17 cellular contexts compared by ENCODE assay signal in the genomic region with DNA sequence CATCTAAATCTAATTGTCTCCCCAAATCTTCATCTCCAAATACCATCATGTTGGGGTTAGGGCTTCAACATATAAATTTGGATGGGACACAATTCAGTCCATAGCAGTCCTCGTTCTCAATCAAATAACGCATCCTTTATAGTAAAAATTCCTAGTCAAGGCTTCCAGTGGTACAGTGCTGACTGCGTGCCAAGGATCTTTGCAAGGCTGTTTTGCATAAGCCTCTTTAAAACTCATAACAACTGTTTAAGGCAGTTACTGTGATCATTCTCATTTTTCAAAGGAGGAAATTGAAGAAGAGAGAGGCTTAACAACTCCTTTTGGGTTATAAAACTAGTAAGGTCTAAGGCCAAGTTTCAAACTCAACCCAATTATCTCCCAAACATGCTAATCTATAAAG.
DNase-seq lines count a peak whose midpoint lies in the region; ATAC-seq and TF ChIP-seq lines count a peak whose summit lies in the region.
"Had no signal": no experiment of that assay in that cellular context is flagged by ENCODE, and none has a peak within 500 bp of the region (broad histone marks: within the 10 kb centered on the region; RNA-seq: fewer than 3 reads in every experiment).

No MANE protein-coding gene starts in this region.

- dilution Hi-C loops in IMR-90 (cut with HindIII; ENCODE audit: low sequenced_read_pairs, unreplicated experiment): no loop called here

- no peak overlapping the region for H2AFZ ChIP-seq in ACC112 (ENCODE audit: low read length, unreplicated experiment)
- H2AFZ ChIP-seq in IMR-90 (replicated peaks; ENCODE audit: low read length, poor library complexity): no peak overlapping the region

- no peaks in the 10 kb centered on the region for H4K20me1 ChIP-seq in IMR-90 (ENCODE audit: insufficient read depth, low read length)

- CTCF ChIA-PET in IMR-90 (lab: Yijun Ruan, JAX): no interaction called here
- CTCF ChIA-PET in activated CD4-positive, alpha-beta memory T cell treated with anti-CD3 and anti-CD28 coated beads, Interleukin-2, amount 10 ng/mL, durations not matched to agents 7 days and 5 days (lab: Charles Lee): no interaction called here

- H2AK5ac ChIP-seq in IMR-90 (ENCODE audit: low read depth, low read length): no peak overlapping the region

- in situ Hi-C loops in IMR-90 (cut with MboI; ENCODE audit: low sequenced_read_pairs): no loop called here

- H2BK120ac ChIP-seq in IMR-90 (ENCODE audit: low read depth, low read length): no peak overlapping the region

- no peaks in the 10 kb centered on the region for H3K9me3 Mint-ChIP-seq in activated CD4-positive, alpha-beta memory T cell treated with anti-CD3 and anti-CD28 coated beads, Interleukin-2, amount 10 ng/mL, durations not matched to agents 7 days and 5 days
- H3K9me3 Mint-ChIP-seq: CD4-positive, alpha-beta memory T cell; H9; HFFc6 had no signal

- BruUV-seq in IMR-90 (replicated peaks; lab: Mats Ljungman, UMichigan): no TSS peak

- no peak for TF ChIP-seq RAD21 in IMR-90 (IDR thresholded peaks at IDR 0.05; ENCODE audit: low read length)

- H3K27me3 ChIP-seq in ACC112 (ENCODE audit: insufficient read depth, low read length) (no peaks in the 10 kb centered on the region), IMR-90 (ENCODE audit: control insufficient read depth, insufficient read depth, low read length) (no peaks in the 10 kb centered on the region), RWPE2 (ENCODE audit: insufficient read depth, poor library complexity, severe bottlenecking) (no peaks in the 10 kb centered on the region)
- H3K27me3 ChIP-seq: BE2C had no signal

- 0 out of 2 replicates have a peak overlapping the region, but pooled peaks have one; percentile 8 for H3K4me3 ChIP-seq in ACC112 (ENCODE audit: low read depth, low read length)
- H3K4me3 ChIP-seq in IMR-90 (ENCODE audit: insufficient read depth, low read depth, low read length): no peak overlapping the region
- no peak overlapping the region for H3K4me3 ChIP-seq in RWPE2 (ENCODE audit: severe bottlenecking)
- no peak overlapping the region for H3K4me3 ChIP-seq in retinal pigment epithelial cell (ENCODE audit: low read length)

- DNase-seq in IMR-90: no peak
- no peak for DNase-seq in RWPE2 (ENCODE audit: low spot score)
- peak; percentile 28 for DNase-seq in retinal pigment epithelial cell (ENCODE audit: low read depth)
- DNase-seq in DMS114 treated with DMSO at 0.1 percent for 48 hours (lab: John Stamatoyannopoulos, UW; ENCODE audit: unreplicated experiment): no peak
- DNase-seq in HK-2 (ENCODE audit: unreplicated experiment): no peak
- no peak for DNase-seq in activated CD4-positive, alpha-beta memory T cell treated with anti-CD3 and anti-CD28 coated beads, Interleukin-2, amount 10 ng/mL, durations not matched to agents 7 days and 5 days
- DNase-seq: BE2C; CD4-positive, alpha-beta memory T cell; DMS153; DMS79 treated with DMSO at 0.1 percent for 48 hours; GDM1; GOT3; H9; HFFc6 had no signal

- H4K91ac ChIP-seq in IMR-90 (ENCODE audit: insufficient read depth, low read depth, low read length): no peak overlapping the region

- no peak overlapping the region for H2AK9ac ChIP-seq in IMR-90 (replicated peaks; ENCODE audit: low read depth, low read length, poor library complexity)

- H3K79me2 ChIP-seq in ACC112 (ENCODE audit: control insufficient read depth, insufficient read depth, low read length, unreplicated experiment): no peaks in the 10 kb centered on the region

- H3K9me3 ChIP-seq in IMR-90 (ENCODE audit: control insufficient read depth, insufficient read depth, low read length) (no peaks in the 10 kb centered on the region), RWPE2 (ENCODE audit: severe bottlenecking) (no peaks in the 10 kb centered on the region)
- H3K9me3 ChIP-seq: BE2C had no signal

- H3K4me3 Mint-ChIP-seq in activated CD4-positive, alpha-beta memory T cell treated with anti-CD3 and anti-CD28 coated beads, Interleukin-2, amount 10 ng/mL, durations not matched to agents 7 days and 5 days: no peak overlapping the region
- H3K4me3 Mint-ChIP-seq: CD4-positive, alpha-beta memory T cell; H9; HFFc6 had no signal

- no peak overlapping the region for H3K18ac ChIP-seq in IMR-90 (ENCODE audit: low read depth, low read length)

- peak overlapping the region; percentile 29; the same call in 2 of the 3 replicates for H2BK15ac ChIP-seq in IMR-90 (ENCODE audit: low read depth, low read length)

- no peak for TF ChIP-seq POLR2A in IMR-90 (IDR thresholded peaks at IDR 0.05; ENCODE audit: low read depth, low read length)

- intact Hi-C loops in IMR-90 (cut with micrococcal nuclease): no loop called here

- no peak overlapping the region for H2BK5ac ChIP-seq in IMR-90 (ENCODE audit: low read depth, low read length, poor library complexity, severe bottlenecking)

- peaks cover 8% of the 10 kb centered on the region for H3K4me1 ChIP-seq in ACC112 (ENCODE audit: control insufficient read depth, insufficient read depth, low read length, unreplicated experiment)
- H3K4me1 ChIP-seq in IMR-90 (ENCODE audit: control insufficient read depth, insufficient read depth, low read length): peaks cover 3% of the 10 kb centered on the region; the same call in 1 of the 2 replicates
- peaks cover 22% of the 10 kb centered on the region for H3K4me1 ChIP-seq in RWPE2 (ENCODE audit: insufficient read depth, poor library complexity, severe bottlenecking)
- H3K4me1 ChIP-seq: BE2C had no signal

- H4K5ac ChIP-seq in IMR-90 (ENCODE audit: low read depth, low read length): no peak overlapping the region

- H3K27ac ChIP-seq in ACC112 (ENCODE audit: low read depth, low read length) (no peak overlapping the region), IMR-90 (ENCODE audit: insufficient read depth, low read length) (no peak overlapping the region), RWPE2 (ENCODE audit: poor library complexity, severe bottlenecking) (peak overlapping the region; percentile 99)
- H3K27ac ChIP-seq: C4-2B, KMS-11 had no signal

- no peaks in the 10 kb centered on the region for H3K4me1 Mint-ChIP-seq in activated CD4-positive, alpha-beta memory T cell treated with anti-CD3 and anti-CD28 coated beads, Interleukin-2, amount 10 ng/mL, durations not matched to agents 7 days and 5 days
- H3K4me1 Mint-ChIP-seq: CD4-positive, alpha-beta memory T cell had no signal

- H3K4me2 ChIP-seq in IMR-90 (ENCODE audit: low read depth, low read length): peak overlapping the region; percentile 57; the same call in 1 of the 2 replicates
- H3K4me2 ChIP-seq: KMS-11 had no signal

- H3K23ac ChIP-seq in IMR-90 (ENCODE audit: low read depth, low read length): no peak overlapping the region

- H2BK20ac ChIP-seq in IMR-90 (ENCODE audit: low read depth, low read length): no peak overlapping the region

- ATAC-seq in IMR-90 (ENCODE audit: low read depth): no peak; the same call in 1 of the 2 replicates
- ATAC-seq in RWPE2 (ENCODE audit: low read depth): no peak

- 60% methylated on average over 1 of the region's 3 CpGs; no CpG with 5 or more reads in 1 of the 2 experiments for WGBS in IMR-90 (ENCODE audit: extremely low coverage in 2 of 2, insufficient read length in 1 of 2), 2 experiments

- H3K79me1 ChIP-seq in IMR-90 (ENCODE audit: low read depth in 1 of 2, low read length in 2 of 2): no peaks in the 10 kb centered on the region

- H3K9me1 ChIP-seq in IMR-90 (ENCODE audit: insufficient read depth, low read length): peaks cover 4% of the 10 kb centered on the region; the same call in 1 of the 2 replicates

- POLR2A ChIA-PET in IMR-90 (lab: Charles Lee; ENCODE audit: unreplicated experiment): no interaction called here
- POLR2A ChIA-PET in activated CD4-positive, alpha-beta memory T cell treated with anti-CD3 and anti-CD28 coated beads, Interleukin-2, amount 10 ng/mL, durations not matched to agents 7 days and 5 days (lab: Charles Lee): no interaction called here

- no peak overlapping the region for H3K56ac ChIP-seq in IMR-90 (ENCODE audit: extremely low read depth, insufficient read depth, low read length)

- no peaks in the 10 kb centered on the region for H3K36me3 ChIP-seq in ACC112 (ENCODE audit: insufficient read depth, low read length)
- H3K36me3 ChIP-seq in IMR-90 (ENCODE audit: control insufficient read depth, insufficient read depth, low read length): no peaks in the 10 kb centered on the region
- no peaks in the 10 kb centered on the region; the same call in 1 of the 2 replicates for H3K36me3 ChIP-seq in RWPE2 (ENCODE audit: low read depth)
- H3K36me3 ChIP-seq: BE2C had no signal

- no peak overlapping the region for H3K14ac ChIP-seq in IMR-90 (replicated peaks; ENCODE audit: low read depth, low read length)

- no peak overlapping the region for H3K9ac ChIP-seq in IMR-90 (ENCODE audit: low read depth, low read length)
- H3K9ac ChIP-seq: KMS-11 had no signal

- H3K27ac Mint-ChIP-seq in activated CD4-positive, alpha-beta memory T cell treated with anti-CD3 and anti-CD28 coated beads, Interleukin-2, amount 10 ng/mL, durations not matched to agents 7 days and 5 days: no peak overlapping the region
- H3K27ac Mint-ChIP-seq: CD4-positive, alpha-beta memory T cell; H9; HFFc6 had no signal

- no peaks in the 10 kb centered on the region for H3K36me3 Mint-ChIP-seq in activated CD4-positive, alpha-beta memory T cell treated with anti-CD3 and anti-CD28 coated beads, Interleukin-2, amount 10 ng/mL, durations not matched to agents 7 days and 5 days (ENCODE audit: low read depth)
- H3K36me3 Mint-ChIP-seq: CD4-positive, alpha-beta memory T cell had no signal

- H4K8ac ChIP-seq in IMR-90 (ENCODE audit: low read depth in 2 of 2, low read length in 2 of 2): no peak overlapping the region

- H3K27me3 Mint-ChIP-seq in activated CD4-positive, alpha-beta memory T cell treated with anti-CD3 and anti-CD28 coated beads, Interleukin-2, amount 10 ng/mL, durations not matched to agents 7 days and 5 days: no peaks in the 10 kb centered on the region
- H3K27me3 Mint-ChIP-seq: CD4-positive, alpha-beta memory T cell had no signal

- TF ChIP-seq CTCF in IMR-90 (conservative IDR thresholded peaks at IDR 0.05; ENCODE audit: low read depth, low read length) (no peak), RWPE2 (IDR thresholded peaks at IDR 0.05; ENCODE audit: poor library complexity, severe bottlenecking) (no peak), retinal pigment epithelial cell (conservative IDR thresholded peaks at IDR 0.05; ENCODE audit: low read depth, low read length) (no peak)

- H3K4ac ChIP-seq in IMR-90 (ENCODE audit: low read depth, low read length): no peak overlapping the region

TF ChIP-seq in IMR-90, 13 proteins besides CTCF, POLR2A, EP300 and RAD21 (continues in another document):
- no peak for TF ChIP-seq CEBPB (IDR thresholded peaks at IDR 0.05; ENCODE audit: low read depth, low read length)
- TF ChIP-seq BHLHE40 (IDR thresholded peaks at IDR 0.05; ENCODE audit: low read depth, low read length): no peak
- no peak for TF ChIP-seq CHD1 (IDR thresholded peaks at IDR 0.05; ENCODE audit: low read depth, low read length)
- no peak for TF ChIP-seq NFE2L2 (IDR thresholded peaks at IDR 0.05; ENCODE audit: low read depth, low read length)
